In the genomic region with DNA sequence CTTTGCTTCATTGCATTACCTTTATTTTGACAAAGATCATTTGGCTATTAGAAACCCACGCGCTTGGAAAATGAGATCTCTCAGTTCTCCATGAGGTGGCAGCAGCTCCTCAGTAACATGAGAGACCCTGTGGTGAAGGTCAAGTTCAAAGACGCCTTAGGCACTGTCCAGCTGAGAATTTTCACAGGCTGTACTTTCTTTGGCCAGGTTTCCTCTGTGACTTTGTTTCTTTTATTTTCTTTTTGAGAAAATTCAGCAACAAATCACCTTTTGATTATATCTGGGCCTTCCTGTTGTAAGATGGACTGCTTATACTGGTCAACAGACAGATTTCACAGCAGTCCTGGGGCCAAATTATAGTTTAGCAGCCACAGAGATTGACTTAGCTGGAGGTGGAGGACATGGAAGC, we compare ENCODE assay signal across 8 cellular contexts. TPM values are rescaled to one million over a fixed set of nuclear protein-coding genes. Genes with fewer than 3 reads are reported as not detected.
DNase-seq lines count a peak whose midpoint lies in the region; ATAC-seq and TF ChIP-seq lines count a peak whose summit lies in the region.

No MANE protein-coding gene starts in this region.

- H3K27me3 ChIP-seq in WERI-Rb-1 (ENCODE audit: insufficient read depth, low read depth, severe bottlenecking), result no peaks in the 10 kb centered on the region
- no peaks in the 10 kb centered on the region for H3K27me3 ChIP-seq in neuronal stem cell (ENCODE audit: control insufficient read depth in 3 of 3, insufficient read depth in 3 of 3, low read depth in 1 of 3, low read length in 3 of 3)

- no peak overlapping the region for H2BK120ac ChIP-seq in neuronal stem cell (ENCODE audit: low read depth, low read length)

- H2AFZ ChIP-seq in neuronal stem cell (ENCODE audit: low read length), result no peak overlapping the region

- no peaks in the 10 kb centered on the region for H3K9me3 ChIP-seq in WERI-Rb-1 (ENCODE audit: severe bottlenecking)
- no peaks in the 10 kb centered on the region for H3K9me3 ChIP-seq in neuronal stem cell (replicated peaks in 1 of 2; ENCODE audit: control insufficient read depth in 2 of 2, insufficient read depth in 1 of 2, low read depth in 1 of 2, low read length in 2 of 2)

- no CpG with 5 or more reads among the region's 3 CpGs for WGBS in neuronal stem cell (ENCODE audit: extremely low coverage in 2 of 2, insufficient read length in 2 of 2, insufficient replicate concordance in 1 of 2), 2 donors

- H3K23ac ChIP-seq in neuronal stem cell (ENCODE audit: low read depth, low read length, poor library complexity), result no peak overlapping the region

- no peak overlapping the region for H2AK5ac ChIP-seq in neuronal stem cell (ENCODE audit: low read depth, low read length)

- H4K91ac ChIP-seq in neuronal stem cell (ENCODE audit: low read depth, low read length, poor library complexity), result no peak overlapping the region

- peak; percentile 52 for TF ChIP-seq CTCF in WERI-Rb-1 (IDR thresholded peaks at IDR 0.05; ENCODE audit: low read depth, low read length)

- no peak overlapping the region for H2BK12ac ChIP-seq in neuronal stem cell (ENCODE audit: low read length)

- H3K9ac ChIP-seq in neuronal stem cell (ENCODE audit: low read depth, low read length, poor library complexity), result no peak overlapping the region

- H3K4me2 ChIP-seq in neuronal stem cell (ENCODE audit: insufficient read depth, low read length, poor library complexity, severe bottlenecking), result no peak overlapping the region

- DNase-seq in NCI-H510A treated with DMSO at 0.1 percent for 48 hours (lab: John Stamatoyannopoulos, UW) (peak; percentile 40), NCI-H510A (lab: John Stamatoyannopoulos, UW) (no peak), LoVo (ENCODE audit: low spot score) (peak; percentile 60), WERI-Rb-1 (peak; percentile 34), fibroblast of peridontal ligament (ENCODE audit: extremely low read depth) (peak; percentile 86), neuronal stem cell (ENCODE audit: low spot score) (peak; percentile 26), NCI-H2171 treated with DMSO at 0.1 percent for 48 hours (lab: John Stamatoyannopoulos, UW) (no peak)

- no peak overlapping the region for H4K8ac ChIP-seq in neuronal stem cell (ENCODE audit: low read depth, low read length)

- no peak overlapping the region for H3K4ac ChIP-seq in neuronal stem cell (ENCODE audit: low read length)

- H3K79me1 ChIP-seq in neuronal stem cell (ENCODE audit: low read depth, low read length), result no peaks in the 10 kb centered on the region

- H3K18ac ChIP-seq in neuronal stem cell (ENCODE audit: low read length), result no peak overlapping the region

- H3K4me1 ChIP-seq in neuronal stem cell (ENCODE audit: control insufficient read depth in 2 of 2, insufficient read depth in 1 of 2, low read depth in 1 of 2, low read length in 2 of 2), result no peaks in the 10 kb centered on the region

- H2BK15ac ChIP-seq in neuronal stem cell (ENCODE audit: low read length), result no peak overlapping the region

- H3K14ac ChIP-seq in neuronal stem cell (ENCODE audit: low read length), result no peak overlapping the region

- H3K36me3 ChIP-seq in WERI-Rb-1, result no peaks in the 10 kb centered on the region
- H3K36me3 ChIP-seq in neuronal stem cell (replicated peaks in 1 of 2; ENCODE audit: control insufficient read depth in 2 of 2, insufficient read depth in 2 of 2, low read length in 2 of 2), result no peaks in the 10 kb centered on the region

- peak; percentile 68 for ATAC-seq in GM19455 (IDR thresholded peaks at IDR 0.05; ENCODE audit: unreplicated experiment)

- H2BK5ac ChIP-seq in neuronal stem cell (ENCODE audit: low read length), result no peak overlapping the region

- H3K27ac ChIP-seq in WERI-Rb-1 (no peak overlapping the region), neuronal stem cell (replicated peaks; ENCODE audit: low read length) (no peak overlapping the region)

- no peak overlapping the region for H3K4me3 ChIP-seq in WERI-Rb-1 (ENCODE audit: low read depth, low read length)
- no peak overlapping the region for H3K4me3 ChIP-seq in neuronal stem cell (ENCODE audit: low read length in 2 of 2)

RNA-seq across cellular contexts. Expression of a gene that starts 54.5 kb away (rescaled TPM):
- 35.5 TPM for polyA plus RNA-seq in neuronal stem cell (2013, experiment 1 of 2)
- polyA plus RNA-seq in neuronal stem cell (2013, experiment 2 of 2), result 33.3 TPM

Comparison
In these comparisons a context has a peak if more than half of its experiments do, and no peak if none do; other contexts are left out.
1. DNase-seq: peak in NCI-H510A treated with DMSO at 0.1 percent for 48 hours (single experiment), LoVo (single experiment), WERI-Rb-1 (single experiment), fibroblast of peridontal ligament (single experiment) and neuronal stem cell (single experiment); none in NCI-H510A (single experiment) and NCI-H2171 treated with DMSO at 0.1 percent for 48 hours (single experiment).